Comparison of ENCODE assay signal across 8 cellular contexts in the genomic region with DNA sequence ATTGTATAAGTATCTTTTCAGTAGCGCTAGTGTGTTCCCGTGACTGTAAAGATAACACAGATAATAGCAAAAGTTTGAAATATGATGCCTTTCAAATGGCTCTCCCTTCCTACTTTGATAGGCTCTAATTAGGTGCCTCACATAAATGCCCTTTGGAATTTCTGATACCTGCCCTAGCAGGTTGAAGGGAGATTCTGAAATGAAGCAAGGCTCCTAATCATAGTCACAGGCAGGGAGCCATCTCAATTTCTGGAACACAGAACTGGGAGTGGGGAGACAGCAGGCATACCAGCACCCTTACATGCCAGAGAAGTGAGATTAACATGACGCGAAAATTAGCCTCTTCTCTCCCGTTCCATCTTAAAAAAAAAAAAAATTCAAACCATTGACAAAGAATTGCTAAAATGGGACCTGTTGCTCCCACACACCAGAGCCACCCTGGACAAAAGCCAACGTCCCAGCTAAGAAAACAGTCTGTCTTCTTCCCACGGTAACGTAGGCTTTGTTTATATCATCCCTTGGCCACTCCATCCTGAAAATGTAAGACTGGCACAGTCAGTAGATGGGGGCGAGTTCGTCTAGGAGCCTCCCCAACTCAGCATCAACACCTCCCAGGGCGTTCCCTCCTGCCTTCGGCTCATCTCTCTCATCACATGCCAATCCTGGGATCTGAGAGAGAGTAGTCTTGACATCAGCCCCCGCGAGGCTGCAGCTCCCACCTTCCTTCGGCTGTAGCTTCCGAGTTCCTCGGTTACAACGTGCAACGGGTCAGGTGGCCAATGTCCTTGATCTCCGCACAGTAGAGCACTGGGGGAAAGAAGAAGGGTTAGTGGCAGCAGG. TPM values are rescaled to one million over a fixed set of nuclear protein-coding genes. Genes with fewer than 3 reads are reported as not detected.
DNase-seq lines count a peak whose midpoint lies in the region; ATAC-seq and TF ChIP-seq lines count a peak whose summit lies in the region.

No MANE protein-coding gene starts in this region.

- H3K4me1 Mint-ChIP-seq in GM23338, result peaks cover 12% of the 10 kb centered on the region

- peak overlapping the region; percentile 57 for H3K4me3 ChIP-seq in GM23338
- H3K4me3 ChIP-seq in SJSA1, result peak overlapping the region; percentile 42
- H3K4me3 ChIP-seq in esophagus (ENCODE audit: low read depth in 1 of 2, low read length in 2 of 2), result peak overlapping the region; percentile 54 to 62
- H3K4me3 ChIP-seq in neuron (ENCODE audit: low read length), result peak overlapping the region; percentile 71

- H3K27ac Mint-ChIP-seq in GM23338, result no peak overlapping the region

- H3K4me1 ChIP-seq in GM23338 (ENCODE audit: insufficient read depth) (no peaks in the 10 kb centered on the region), SJSA1 (replicated peaks) (peaks cover 16% of the 10 kb centered on the region), esophagus (ENCODE audit: control insufficient read depth in 2 of 2, insufficient read depth in 2 of 2, low read length in 1 of 2) (peaks cover 0 to 12% of the 10 kb centered on the region in 2 donors), neuron (ENCODE audit: insufficient read depth, low read length) (peaks cover 10% of the 10 kb centered on the region)

- H3K4me2 ChIP-seq in GM23338, result peak overlapping the region; percentile 82

- H3K79me2 ChIP-seq in GM23338 (replicated peaks; ENCODE audit: insufficient read depth), result no peaks in the 10 kb centered on the region

- H2AFZ ChIP-seq in GM23338, result peak overlapping the region; percentile 91
- H2AFZ ChIP-seq in neuron (ENCODE audit: low read depth, low read length), result no peak overlapping the region

- peak; percentile 26; the same call in 2 of the 3 replicates for ATAC-seq in GM23338
- ATAC-seq in HG02759 (IDR thresholded peaks at IDR 0.05; ENCODE audit: unreplicated experiment), result no peak

- peaks cover 4% of the 10 kb centered on the region; the same call in 1 of the 2 replicates for H3F3A ChIP-seq in GM23338 (replicated peaks; ENCODE audit: low read depth)

- peaks cover 53% of the 10 kb centered on the region for H3K27me3 ChIP-seq in GM23338 (ENCODE audit: insufficient read depth)
- no peaks in the 10 kb centered on the region for H3K27me3 ChIP-seq in SJSA1 (replicated peaks)
- H3K27me3 ChIP-seq in esophagus (ENCODE audit: control insufficient read depth in 1 of 2, insufficient read depth in 2 of 2, low read length in 2 of 2), result no peaks in the 10 kb centered on the region
- H3K27me3 ChIP-seq in neuron (ENCODE audit: insufficient read depth, low read length), result no peaks in the 10 kb centered on the region

- H3K36me3 ChIP-seq in GM23338 (ENCODE audit: insufficient read depth), result no peaks in the 10 kb centered on the region
- H3K36me3 ChIP-seq in SJSA1, result peaks cover 30% of the 10 kb centered on the region
- peaks cover 0 to 11% of the 10 kb centered on the region in 2 donors for H3K36me3 ChIP-seq in esophagus (ENCODE audit: control insufficient read depth in 2 of 2, insufficient read depth in 2 of 2, low read length in 1 of 2)
- H3K36me3 ChIP-seq in neuron (ENCODE audit: insufficient read depth, low read length), result peaks cover 22% of the 10 kb centered on the region

- H3K9me3 ChIP-seq in SJSA1 (replicated peaks), result peaks cover 4% of the 10 kb centered on the region
- H3K9me3 ChIP-seq in esophagus (ENCODE audit: control insufficient read depth in 2 of 2, insufficient read depth in 1 of 2, low read depth in 1 of 2, low read length in 1 of 2), result no peaks in the 10 kb centered on the region
- no peaks in the 10 kb centered on the region for H3K9me3 ChIP-seq in neuron (ENCODE audit: low read length)

- H3K36me3 Mint-ChIP-seq in GM23338 (ENCODE audit: low read depth), result no peaks in the 10 kb centered on the region; the same call in 2 of the 3 replicates

- H4K20me1 ChIP-seq in GM23338 (replicated peaks; ENCODE audit: insufficient read depth), result no peaks in the 10 kb centered on the region; the same call in 1 of the 2 replicates

- peak overlapping the region; percentile 88 for H3K27ac ChIP-seq in C4-2B
- H3K27ac ChIP-seq in GM23338 (ENCODE audit: low read depth), result no peak overlapping the region
- H3K27ac ChIP-seq in SJSA1, result no peak overlapping the region
- H3K27ac ChIP-seq in esophagus (ENCODE audit: low read depth in 2 of 2, low read length in 1 of 2), result peak overlapping the region; percentile 91 to 96

- H3K4me3 Mint-ChIP-seq in GM23338, result peak overlapping the region; percentile 76

- no peak for DNase-seq in GM23338 (ENCODE audit: low spot score)
- DNase-seq in SJSA1 (ENCODE audit: low read depth in 1 of 2, low spot score in 2 of 2), result no peak
- DNase-seq in stimulated activated CD4-positive, alpha-beta T cell treated with anti-CD3 and anti-CD28 coated beads, Interleukin-4, amount 100 ng/mL, for 24 hours, result no peak
- no peak for DNase-seq in stimulated activated CD4-positive, alpha-beta T cell treated with anti-CD3 and anti-CD28 coated beads, Interleukin-15, amount 100 ng/mL, for 24 hours

- H3K9me2 ChIP-seq in GM23338 (ENCODE audit: insufficient read depth), result no peaks in the 10 kb centered on the region

- TF ChIP-seq CTCF in C4-2B (conservative IDR thresholded peaks at IDR 0.05) (no peak), GM23338 (conservative IDR thresholded peaks at IDR 0.05; ENCODE audit: low read depth in 2 of 2) (no peak)

- 7% methylated on average over 20 of the region's 20 CpGs for WGBS in esophagus, 2 donors

- H3K27me3 Mint-ChIP-seq in GM23338 (ENCODE audit: insufficient read depth, low read depth, poor library complexity), result peaks cover 40% of the 10 kb centered on the region

- H3K9me3 Mint-ChIP-seq in GM23338, result peaks cover 11% of the 10 kb centered on the region

TF ChIP-seq in GM23338, 12 proteins besides CTCF, POLR2A, EP300 and RAD21:
- TF ChIP-seq EZH2 (IDR thresholded peaks at IDR 0.05; ENCODE audit: low read depth, unreplicated experiment) (peak; percentile 13), STAT1 (IDR thresholded peaks at IDR 0.05; ENCODE audit: unreplicated experiment) (no peak)
TF ChIP-seq in GM23338: peak in this region for 1.

RNA-seq across cellular contexts. Expression of gene RNF227, which starts 1.1 kb away (rescaled TPM):
- 0.66 and 1.4 TPM in 2 replicates for total RNA-seq in GM23338 (2014; rRNA removed; shearing (Covaris generic))
- polyA plus RNA-seq in GM23338 (2016; fragmentation: Nextera tagmentation; extraction: Ambion mirVana) (0.35 and 0.42 TPM in 2 replicates), esophagus (1 to 10 TPM; 3.5 to 4.3 TPM)
- 0.42 TPM in 1 of 2 replicates, not detected in the other for total RNA-seq in SJSA1 (2014; rRNA removed; shearing (Covaris generic))

RNA-seq across cellular contexts. Expression of gene KCNAB3, which starts 14.7 kb away (rescaled TPM):
- total RNA-seq in GM23338 (2014; rRNA removed; shearing (Covaris generic)), result 0.47 and 1.0 TPM in 2 replicates
- polyA plus RNA-seq in GM23338 (2016; fragmentation: Nextera tagmentation; extraction: Ambion mirVana) (0.45 and 1.0 TPM in 2 replicates), esophagus (1 to 10 TPM; 1.3 to 2.3 TPM)
- total RNA-seq in SJSA1 (2014; rRNA removed; shearing (Covaris generic)), result 0.45 and 2.7 TPM in 2 replicates

RNA-seq across cellular contexts. Expression of gene TRAPPC1, which starts 16.8 kb away (rescaled TPM):
- 45.2 and 52.4 TPM in 2 replicates for total RNA-seq in GM23338 (2014; rRNA removed; shearing (Covaris generic))
- polyA plus RNA-seq in GM23338 (2016; fragmentation: Nextera tagmentation; extraction: Ambion mirVana) (211 and 234 TPM in 2 replicates), esophagus (100 to 1,000 TPM in 1 of 2 donors, 10 to 100 TPM in 1; 95.9 to 125 TPM)
- 30.3 and 48.4 TPM in 2 replicates for total RNA-seq in SJSA1 (2014; rRNA removed; shearing (Covaris generic))

RNA-seq across cellular contexts. Expression of gene CNTROB, which starts 17.0 kb away (rescaled TPM):
- total RNA-seq in GM23338 (2014; rRNA removed; shearing (Covaris generic)), result 18.4 and 18.5 TPM in 2 replicates
- 16.3 and 17.8 TPM in 2 replicates for polyA plus RNA-seq in GM23338 (2016; fragmentation: Nextera tagmentation; extraction: Ambion mirVana)
- total RNA-seq in SJSA1 (2014; rRNA removed; shearing (Covaris generic)), result 30.9 and 41.4 TPM in 2 replicates
- polyA plus RNA-seq in esophagus, result 10 to 100 TPM; 18.0 to 29.5 TPM

RNA-seq across cellular contexts. Expression of gene CHD3, which starts 26.4 kb away (rescaled TPM):
- total RNA-seq in GM23338 (2014; rRNA removed; shearing (Covaris generic)), result 9.7 and 12.3 TPM in 2 replicates
- polyA plus RNA-seq in GM23338 (2016; fragmentation: Nextera tagmentation; extraction: Ambion mirVana) (2.9 and 3.0 TPM in 2 replicates), esophagus (10 to 100 TPM; 37.2 to 78.7 TPM)
- 58.3 and 101 TPM in 2 replicates for total RNA-seq in SJSA1 (2014; rRNA removed; shearing (Covaris generic))

Comparison
In these comparisons a context has a peak if more than half of its experiments do, and no peak if none do; other contexts are left out.
1. H3K27ac ChIP-seq: peak in C4-2B (single experiment) and esophagus (2 of 2); none in GM23338 (single experiment) and SJSA1 (single experiment).
2. Peak in every context shown above with its lines, with median percentiles within 50 percentile points of each other: H3K4me3 ChIP-seq.